In genomic region chr3:4421121-4421520, GRCh38 we compare ENCODE assay signal across 1 cellular context.
A peak's percentile ranks its signal among the peaks of the same experiment; 100 is the strongest.
TF ChIP-seq lines count a peak whose summit lies in the region.

No MANE protein-coding gene starts in this region.

TF ChIP-seq in K562, 482 proteins besides CTCF, POLR2A, EP300 and RAD21 (continued from another document):
- no peak for TF ChIP-seq ZBTB26 (CRISPR knock-in tag; IDR thresholded peaks at IDR 0.05)
- no peak for TF ChIP-seq SMARCC2 (IDR thresholded peaks at IDR 0.05; ENCODE audit: low read depth)
- no peak for TF ChIP-seq FOXA1 (IDR thresholded peaks at IDR 0.05; ENCODE audit: borderline replicate concordance)
- no peak for TF ChIP-seq ZNF212 (CRISPR knock-in tag; IDR thresholded peaks at IDR 0.05)
- TF ChIP-seq TRIM25 (IDR thresholded peaks at IDR 0.05; ENCODE audit: borderline replicate concordance), result no peak
- TF ChIP-seq SMAD4 (CRISPR knock-in tag; conservative IDR thresholded peaks at IDR 0.05), result no peak
- no peak for TF ChIP-seq KAT8 (IDR thresholded peaks at IDR 0.05; ENCODE audit: low read depth)
- no peak for TF ChIP-seq NCOA2 (IDR thresholded peaks at IDR 0.05; ENCODE audit: partially characterized antibody in 2 of 2)
- no peak for TF ChIP-seq TAF15 (IDR thresholded peaks at IDR 0.05; ENCODE audit: low read depth, low read length)
- TF ChIP-seq ETV5 (CRISPR knock-in tag; IDR thresholded peaks at IDR 0.05; ENCODE audit: low read depth), result no peak
- no peak for TF ChIP-seq CCAR2 (IDR thresholded peaks at IDR 0.05; ENCODE audit: low read depth, low read length)
- TF ChIP-seq ARID1B (IDR thresholded peaks at IDR 0.05), result peak; percentile 60
- no peak for TF ChIP-seq PCBP1 (IDR thresholded peaks at IDR 0.05; ENCODE audit: low read depth, low read length, poor library complexity, severe bottlenecking)
- no peak for TF ChIP-seq CBX3 (IDR thresholded peaks at IDR 0.05; ENCODE audit: borderline replicate concordance in 1 of 2, low read length in 2 of 2)
- TF ChIP-seq RFX5 (IDR thresholded peaks at IDR 0.05; ENCODE audit: low read depth, low read length), result no peak
- no peak for TF ChIP-seq ZNF75A (CRISPR knock-in tag; IDR thresholded peaks at IDR 0.05)
- TF ChIP-seq NCOA4 (IDR thresholded peaks at IDR 0.05; ENCODE audit: partially characterized antibody), result no peak
- TF ChIP-seq ZNF224 (CRISPR knock-in tag; IDR thresholded peaks at IDR 0.05), result no peak
- TF ChIP-seq, protein P1, sequence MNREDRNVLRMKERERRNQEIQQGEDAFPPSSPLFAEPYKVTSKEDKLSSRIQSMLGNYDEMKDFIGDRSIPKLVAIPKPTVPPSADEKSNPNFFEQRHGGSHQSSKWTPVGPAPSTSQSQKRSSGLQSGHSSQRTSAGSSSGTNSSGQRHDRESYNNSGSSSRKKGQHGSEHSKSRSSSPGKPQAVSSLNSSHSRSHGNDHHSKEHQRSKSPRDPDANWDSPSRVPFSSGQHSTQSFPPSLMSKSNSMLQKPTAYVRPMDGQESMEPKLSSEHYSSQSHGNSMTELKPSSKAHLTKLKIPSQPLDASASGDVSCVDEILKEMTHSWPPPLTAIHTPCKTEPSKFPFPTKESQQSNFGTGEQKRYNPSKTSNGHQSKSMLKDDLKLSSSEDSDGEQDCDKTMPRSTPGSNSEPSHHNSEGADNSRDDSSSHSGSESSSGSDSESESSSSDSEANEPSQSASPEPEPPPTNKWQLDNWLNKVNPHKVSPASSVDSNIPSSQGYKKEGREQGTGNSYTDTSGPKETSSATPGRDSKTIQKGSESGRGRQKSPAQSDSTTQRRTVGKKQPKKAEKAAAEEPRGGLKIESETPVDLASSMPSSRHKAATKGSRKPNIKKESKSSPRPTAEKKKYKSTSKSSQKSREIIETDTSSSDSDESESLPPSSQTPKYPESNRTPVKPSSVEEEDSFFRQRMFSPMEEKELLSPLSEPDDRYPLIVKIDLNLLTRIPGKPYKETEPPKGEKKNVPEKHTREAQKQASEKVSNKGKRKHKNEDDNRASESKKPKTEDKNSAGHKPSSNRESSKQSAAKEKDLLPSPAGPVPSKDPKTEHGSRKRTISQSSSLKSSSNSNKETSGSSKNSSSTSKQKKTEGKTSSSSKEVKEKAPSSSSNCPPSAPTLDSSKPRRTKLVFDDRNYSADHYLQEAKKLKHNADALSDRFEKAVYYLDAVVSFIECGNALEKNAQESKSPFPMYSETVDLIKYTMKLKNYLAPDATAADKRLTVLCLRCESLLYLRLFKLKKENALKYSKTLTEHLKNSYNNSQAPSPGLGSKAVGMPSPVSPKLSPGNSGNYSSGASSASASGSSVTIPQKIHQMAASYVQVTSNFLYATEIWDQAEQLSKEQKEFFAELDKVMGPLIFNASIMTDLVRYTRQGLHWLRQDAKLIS (CRISPR knock-in tag; IDR thresholded peaks at IDR 0.05), result no peak
- no peak for TF ChIP-seq ATF1 (CRISPR knock-in tag; IDR thresholded peaks at IDR 0.05)
- TF ChIP-seq ATF1 (tag; IDR thresholded peaks at IDR 0.05), result peak; percentile 50
- no peak for TF ChIP-seq POU5F1 (IDR thresholded peaks at IDR 0.05; ENCODE audit: borderline replicate concordance, low read depth, low read length, partially characterized antibody)
- no peak for TF ChIP-seq BDP1 (IDR thresholded peaks at IDR 0.05; ENCODE audit: insufficient read depth, insufficient read length)
- TF ChIP-seq THAP12 (CRISPR knock-in tag; IDR thresholded peaks at IDR 0.05), result no peak
- TF ChIP-seq, protein P2, sequence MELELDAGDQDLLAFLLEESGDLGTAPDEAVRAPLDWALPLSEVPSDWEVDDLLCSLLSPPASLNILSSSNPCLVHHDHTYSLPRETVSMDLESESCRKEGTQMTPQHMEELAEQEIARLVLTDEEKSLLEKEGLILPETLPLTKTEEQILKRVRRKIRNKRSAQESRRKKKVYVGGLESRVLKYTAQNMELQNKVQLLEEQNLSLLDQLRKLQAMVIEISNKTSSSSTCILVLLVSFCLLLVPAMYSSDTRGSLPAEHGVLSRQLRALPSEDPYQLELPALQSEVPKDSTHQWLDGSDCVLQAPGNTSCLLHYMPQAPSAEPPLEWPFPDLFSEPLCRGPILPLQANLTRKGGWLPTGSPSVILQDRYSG (tag; conservative IDR thresholded peaks at IDR 0.05; ENCODE audit: low read depth), result peak; percentile 22; the same call in 1 of the 2 replicates
- TF ChIP-seq, protein P3, sequence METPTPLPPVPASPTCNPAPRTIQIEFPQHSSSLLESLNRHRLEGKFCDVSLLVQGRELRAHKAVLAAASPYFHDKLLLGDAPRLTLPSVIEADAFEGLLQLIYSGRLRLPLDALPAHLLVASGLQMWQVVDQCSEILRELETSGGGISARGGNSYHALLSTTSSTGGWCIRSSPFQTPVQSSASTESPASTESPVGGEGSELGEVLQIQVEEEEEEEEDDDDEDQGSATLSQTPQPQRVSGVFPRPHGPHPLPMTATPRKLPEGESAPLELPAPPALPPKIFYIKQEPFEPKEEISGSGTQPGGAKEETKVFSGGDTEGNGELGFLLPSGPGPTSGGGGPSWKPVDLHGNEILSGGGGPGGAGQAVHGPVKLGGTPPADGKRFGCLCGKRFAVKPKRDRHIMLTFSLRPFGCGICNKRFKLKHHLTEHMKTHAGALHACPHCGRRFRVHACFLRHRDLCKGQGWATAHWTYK (CRISPR knock-in tag; IDR thresholded peaks at IDR 0.05), result peak; percentile 73
- TF ChIP-seq ZNF146 (CRISPR knock-in tag; IDR thresholded peaks at IDR 0.05; ENCODE audit: unreplicated experiment), result no peak
- TF ChIP-seq TAL1 (IDR thresholded peaks at IDR 0.05), result no peak
- TF ChIP-seq C11orf30 (IDR thresholded peaks at IDR 0.05; ENCODE audit: low read depth), result peak; percentile 88
- peak; percentile 79 for TF ChIP-seq JUND (IDR thresholded peaks at IDR 0.05; ENCODE audit: borderline replicate concordance, low read depth, low read length)
- TF ChIP-seq JUND (tag; IDR thresholded peaks at IDR 0.05; ENCODE audit: borderline replicate concordance, low read depth, low read length), result peak; percentile 74; the same call in 2 of the 3 replicates
- no peak for TF ChIP-seq FOXJ2 (tag; IDR thresholded peaks at IDR 0.05)
- TF ChIP-seq FOSL1 (tag; conservative IDR thresholded peaks at IDR 0.05), result peak; percentile 94
